Comparison of ENCODE assay signal across 8 cellular contexts in genomic region chr10:110269641-110270318, GRCh38. TPM values are rescaled to one million over a fixed set of nuclear protein-coding genes. Genes with fewer than 3 reads are reported as not detected.
DNase-seq lines count a peak whose midpoint lies in the region; ATAC-seq and TF ChIP-seq lines count a peak whose summit lies in the region.

No MANE protein-coding gene starts in this region.

- intact Hi-C loops in ovary (cut with DNase I): loop anchor here in 2 of 4 donors (5.0 to 10.0 kb wide), 2 partner anchors 42 to 45 kb away; no protein-coding TSS in a partner anchor

- TF ChIP-seq EP300 in ovary (IDR thresholded peaks at IDR 0.05): no peak

- H3K27ac ChIP-seq in Peyer's patch (peak overlapping the region in 3 of 4 donors; percentile 44 to 63 (median 63)), parathyroid adenoma (peak overlapping the region; percentile 40), ovary (peak overlapping the region in 1 of 2 donors; percentile 4)

- no peak for TF ChIP-seq POLR2A in Peyer's patch (IDR thresholded peaks at IDR 0.05)
- no peak for TF ChIP-seq POLR2A in ovary (IDR thresholded peaks at IDR 0.05)

- H3K9me3 ChIP-seq in Peyer's patch: no peaks in the 10 kb centered on the region
- no peaks in the 10 kb centered on the region for H3K9me3 ChIP-seq in parathyroid adenoma (ENCODE audit: control insufficient read depth, low read length)
- no peaks in the 10 kb centered on the region for H3K9me3 ChIP-seq in ovary

- no peaks in the 10 kb centered on the region for H3K36me3 ChIP-seq in Peyer's patch
- no peaks in the 10 kb centered on the region for H3K36me3 ChIP-seq in parathyroid adenoma (ENCODE audit: control insufficient read depth, insufficient read depth, low read length)
- no peaks in the 10 kb centered on the region for H3K36me3 ChIP-seq in H7 (replicated peaks; ENCODE audit: control insufficient read depth, insufficient read depth, low read length)
- H3K36me3 ChIP-seq in ovary: no peaks in the 10 kb centered on the region

- no peak overlapping the region for H2AFZ ChIP-seq in parathyroid adenoma

- H3K79me2 ChIP-seq in parathyroid adenoma: peaks cover 9% of the 10 kb centered on the region

- peak overlapping the region; percentile 52 for H3K4me2 ChIP-seq in parathyroid adenoma (ENCODE audit: low read length)

- peak; percentile 51 for ATAC-seq in GM19463 (IDR thresholded peaks at IDR 0.05; ENCODE audit: unreplicated experiment)

- no peak for TF ChIP-seq CTCF in Peyer's patch (IDR thresholded peaks at IDR 0.05)
- TF ChIP-seq CTCF in parathyroid adenoma (IDR thresholded peaks at IDR 0.05): no peak
- no peak for TF ChIP-seq CTCF in ovary (IDR thresholded peaks at IDR 0.05)

- peak; percentile 32 for DNase-seq in ACHN
- no peak for DNase-seq in Peyer's patch
- peak; percentile 64 for DNase-seq in fibroblast of gingiva (ENCODE audit: low read depth)
- no peak for DNase-seq in H7
- DNase-seq in ovary: no peak
- DNase-seq in NCI-H1417 treated with DMSO at 0.1 percent for 48 hours (lab: John Stamatoyannopoulos, UW): no peak

- in situ Hi-C loops in ACHN (cut with HindIII; ENCODE audit: low pct_ligation_motif_present, low pct_unique_long_range_greater_than_20kb, low sequenced_read_pairs): no loop called here

- WGBS in ovary, 3 donors: 1 to 3% (median 2%) methylated on average over 3 of the region's 3 CpGs

- H3K4me1 ChIP-seq in Peyer's patch (peaks cover 0 to 12% (median 0%) of the 10 kb centered on the region in 4 donors), parathyroid adenoma (peaks cover 14% of the 10 kb centered on the region), ovary (ENCODE audit: insufficient read depth) (peaks cover 5% of the 10 kb centered on the region)

- H3K27me3 ChIP-seq in Peyer's patch: no peaks in the 10 kb centered on the region
- no peaks in the 10 kb centered on the region for H3K27me3 ChIP-seq in parathyroid adenoma (ENCODE audit: control insufficient read depth, insufficient read depth, low read length)
- no peaks in the 10 kb centered on the region for H3K27me3 ChIP-seq in H7 (ENCODE audit: control insufficient read depth, insufficient read depth, low read length)
- H3K27me3 ChIP-seq in ovary: no peaks in the 10 kb centered on the region

- no peak overlapping the region for H3K9ac ChIP-seq in parathyroid adenoma

- H3K4me3 ChIP-seq in Peyer's patch: peak overlapping the region in 2 of 4 donors; percentile 9
- peak overlapping the region; percentile 24 for H3K4me3 ChIP-seq in parathyroid adenoma (ENCODE audit: low read depth, low read length)
- H3K4me3 ChIP-seq in H7 (ENCODE audit: insufficient read depth, low read depth, low read length): no peak overlapping the region
- H3K4me3 ChIP-seq in ovary: no peak overlapping the region

RNA-seq across cellular contexts. Expression of gene SMNDC1, which starts 34.9 kb away (rescaled TPM):
- 10 to 100 TPM; 10.5 to 40.4 (median 17.5) TPM for total RNA-seq in Peyer's patch
- 9.1 and 9.6 TPM in 2 replicates for total RNA-seq in H7 (2014; rRNA removed; shearing (Covaris generic))
- total RNA-seq in ovary: 10 to 100 TPM; 11.7 to 31.9 (median 28.2) TPM
- 10 to 100 TPM; 14.2 to 36.1 TPM for polyA plus RNA-seq in ovary

Comparison
In these comparisons a context has a peak if more than half of its experiments do, and no peak if none do; other contexts are left out.
1. DNase-seq: peak in ACHN (single experiment) and fibroblast of gingiva (single experiment); none in Peyer's patch (0 of 3), H7 (single experiment), ovary (0 of 5) and NCI-H1417 treated with DMSO at 0.1 percent for 48 hours (single experiment).